In the genomic region with DNA sequence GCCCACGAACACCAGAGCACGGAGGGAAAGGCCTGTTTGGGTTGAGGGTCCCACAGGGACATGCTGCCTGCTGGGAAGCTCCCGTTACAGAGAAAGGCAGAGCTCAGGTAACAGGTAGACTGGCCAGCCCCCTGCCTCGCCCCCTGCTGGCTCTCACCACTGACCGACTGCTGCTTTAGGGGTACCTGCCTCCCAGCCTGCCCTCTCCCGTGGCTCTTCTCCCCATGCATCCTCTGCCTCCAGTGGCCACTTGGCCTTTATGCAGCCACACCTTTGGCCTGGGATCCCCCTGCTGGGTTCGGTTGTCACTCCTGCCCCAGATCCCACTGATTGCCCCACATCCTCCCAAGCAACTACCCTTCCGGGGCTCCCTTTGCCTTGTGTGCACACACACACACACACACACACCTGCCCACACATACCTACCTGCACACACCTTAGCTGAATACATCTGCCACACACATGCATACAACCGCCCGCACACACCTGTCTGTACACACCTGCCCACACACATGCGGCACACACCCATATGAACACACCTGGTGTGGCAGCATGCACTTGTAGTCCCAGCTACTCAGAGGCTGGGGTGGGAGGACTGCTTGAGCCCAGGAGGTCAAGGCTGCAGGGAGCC, we compare ENCODE assay signal across 2 cellular contexts.
TF ChIP-seq lines count a peak whose summit lies in the region.

No MANE protein-coding gene starts in this region.

TF ChIP-seq in SK-N-SH, 30 proteins besides CTCF, POLR2A, EP300 and RAD21 (continued from another document):
- TF ChIP-seq, protein P1, sequence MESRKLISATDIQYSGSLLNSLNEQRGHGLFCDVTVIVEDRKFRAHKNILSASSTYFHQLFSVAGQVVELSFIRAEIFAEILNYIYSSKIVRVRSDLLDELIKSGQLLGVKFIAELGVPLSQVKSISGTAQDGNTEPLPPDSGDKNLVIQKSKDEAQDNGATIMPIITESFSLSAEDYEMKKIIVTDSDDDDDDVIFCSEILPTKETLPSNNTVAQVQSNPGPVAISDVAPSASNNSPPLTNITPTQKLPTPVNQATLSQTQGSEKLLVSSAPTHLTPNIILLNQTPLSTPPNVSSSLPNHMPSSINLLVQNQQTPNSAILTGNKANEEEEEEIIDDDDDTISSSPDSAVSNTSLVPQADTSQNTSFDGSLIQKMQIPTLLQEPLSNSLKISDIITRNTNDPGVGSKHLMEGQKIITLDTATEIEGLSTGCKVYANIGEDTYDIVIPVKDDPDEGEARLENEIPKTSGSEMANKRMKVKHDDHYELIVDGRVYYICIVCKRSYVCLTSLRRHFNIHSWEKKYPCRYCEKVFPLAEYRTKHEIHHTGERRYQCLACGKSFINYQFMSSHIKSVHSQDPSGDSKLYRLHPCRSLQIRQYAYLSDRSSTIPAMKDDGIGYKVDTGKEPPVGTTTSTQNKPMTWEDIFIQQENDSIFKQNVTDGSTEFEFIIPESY (IDR thresholded peaks at IDR 0.05; ENCODE audit: borderline replicate concordance, low read depth): no peak
- TF ChIP-seq NFIC (IDR thresholded peaks at IDR 0.05; ENCODE audit: borderline replicate concordance) (no peak), RFX5 (IDR thresholded peaks at IDR 0.05; ENCODE audit: low read length) (no peak), NRF1 (IDR thresholded peaks at IDR 0.05; ENCODE audit: low read depth, low read length) (no peak), MEF2A (IDR thresholded peaks at IDR 0.05; ENCODE audit: borderline replicate concordance, low read depth) (no peak)

TF ChIP-seq in SK-N-SH treated with all-trans-retinoic acid at 6 μM for 48 hours, 23 proteins besides CTCF, POLR2A, EP300 and RAD21 (continued from another document):
- TF ChIP-seq, protein P2, sequence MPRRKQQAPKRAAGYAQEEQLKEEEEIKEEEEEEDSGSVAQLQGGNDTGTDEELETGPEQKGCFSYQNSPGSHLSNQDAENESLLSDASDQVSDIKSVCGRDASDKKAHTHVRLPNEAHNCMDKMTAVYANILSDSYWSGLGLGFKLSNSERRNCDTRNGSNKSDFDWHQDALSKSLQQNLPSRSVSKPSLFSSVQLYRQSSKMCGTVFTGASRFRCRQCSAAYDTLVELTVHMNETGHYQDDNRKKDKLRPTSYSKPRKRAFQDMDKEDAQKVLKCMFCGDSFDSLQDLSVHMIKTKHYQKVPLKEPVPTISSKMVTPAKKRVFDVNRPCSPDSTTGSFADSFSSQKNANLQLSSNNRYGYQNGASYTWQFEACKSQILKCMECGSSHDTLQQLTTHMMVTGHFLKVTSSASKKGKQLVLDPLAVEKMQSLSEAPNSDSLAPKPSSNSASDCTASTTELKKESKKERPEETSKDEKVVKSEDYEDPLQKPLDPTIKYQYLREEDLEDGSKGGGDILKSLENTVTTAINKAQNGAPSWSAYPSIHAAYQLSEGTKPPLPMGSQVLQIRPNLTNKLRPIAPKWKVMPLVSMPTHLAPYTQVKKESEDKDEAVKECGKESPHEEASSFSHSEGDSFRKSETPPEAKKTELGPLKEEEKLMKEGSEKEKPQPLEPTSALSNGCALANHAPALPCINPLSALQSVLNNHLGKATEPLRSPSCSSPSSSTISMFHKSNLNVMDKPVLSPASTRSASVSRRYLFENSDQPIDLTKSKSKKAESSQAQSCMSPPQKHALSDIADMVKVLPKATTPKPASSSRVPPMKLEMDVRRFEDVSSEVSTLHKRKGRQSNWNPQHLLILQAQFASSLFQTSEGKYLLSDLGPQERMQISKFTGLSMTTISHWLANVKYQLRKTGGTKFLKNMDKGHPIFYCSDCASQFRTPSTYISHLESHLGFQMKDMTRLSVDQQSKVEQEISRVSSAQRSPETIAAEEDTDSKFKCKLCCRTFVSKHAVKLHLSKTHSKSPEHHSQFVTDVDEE (CRISPR knock-in tag; IDR thresholded peaks at IDR 0.05): no peak
- TF ChIP-seq PPARA (CRISPR knock-in tag; IDR thresholded peaks at IDR 0.05; ENCODE audit: borderline replicate concordance): no peak
- TF ChIP-seq TOX (CRISPR knock-in tag; IDR thresholded peaks at IDR 0.05; ENCODE audit: borderline replicate concordance): no peak
- no peak for TF ChIP-seq ZFP30 (CRISPR knock-in tag; IDR thresholded peaks at IDR 0.05)
- TF ChIP-seq ISL1 (CRISPR knock-in tag; IDR thresholded peaks at IDR 0.05): no peak
- no peak for TF ChIP-seq ZNF8 (CRISPR knock-in tag; IDR thresholded peaks at IDR 0.05)
- TF ChIP-seq, protein P3, sequence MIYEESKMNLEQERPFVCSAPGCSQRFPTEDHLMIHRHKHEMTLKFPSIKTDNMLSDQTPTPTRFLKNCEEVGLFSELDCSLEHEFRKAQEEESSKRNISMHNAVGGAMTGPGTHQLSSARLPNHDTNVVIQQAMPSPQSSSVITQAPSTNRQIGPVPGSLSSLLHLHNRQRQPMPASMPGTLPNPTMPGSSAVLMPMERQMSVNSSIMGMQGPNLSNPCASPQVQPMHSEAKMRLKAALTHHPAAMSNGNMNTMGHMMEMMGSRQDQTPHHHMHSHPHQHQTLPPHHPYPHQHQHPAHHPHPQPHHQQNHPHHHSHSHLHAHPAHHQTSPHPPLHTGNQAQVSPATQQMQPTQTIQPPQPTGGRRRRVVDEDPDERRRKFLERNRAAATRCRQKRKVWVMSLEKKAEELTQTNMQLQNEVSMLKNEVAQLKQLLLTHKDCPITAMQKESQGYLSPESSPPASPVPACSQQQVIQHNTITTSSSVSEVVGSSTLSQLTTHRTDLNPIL (CRISPR knock-in tag; IDR thresholded peaks at IDR 0.05; ENCODE audit: low read depth): no peak
TF ChIP-seq in SK-N-SH treated with all-trans-retinoic acid at 6 μM for 48 hours: peak in this region for 0.
